13 cellular contexts compared by ENCODE assay signal in the genomic region with DNA sequence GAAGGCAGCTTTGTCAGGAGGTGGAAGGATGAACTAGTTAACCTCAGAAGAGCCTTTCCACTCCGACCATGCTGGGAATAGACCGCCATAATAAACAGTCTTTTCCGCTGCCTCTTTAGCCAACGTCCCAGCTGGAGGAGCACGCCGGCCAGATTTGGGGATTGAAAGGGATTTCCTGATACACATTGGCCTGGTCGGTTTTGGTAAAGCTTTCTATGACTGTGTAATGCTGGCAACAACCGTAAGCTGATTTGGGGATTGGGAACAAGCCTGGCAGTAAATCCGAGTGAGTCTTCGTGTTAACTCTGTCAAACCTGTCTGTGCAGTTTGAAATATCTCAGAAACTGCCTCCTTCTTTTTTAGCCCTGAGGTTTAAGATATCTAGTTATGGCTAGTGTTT.
DNase-seq lines count a peak whose midpoint lies in the region; ATAC-seq and TF ChIP-seq lines count a peak whose summit lies in the region.
"Had no signal": no experiment of that assay in that cellular context is flagged by ENCODE, and none has a peak within 500 bp of the region (broad histone marks: within the 10 kb centered on the region; RNA-seq: fewer than 3 reads in every experiment).

No MANE protein-coding gene starts in this region.

- peaks cover 95% of the 10 kb centered on the region for H3K36me3 Mint-ChIP-seq in activated CD8-positive, alpha-beta T cell treated with anti-CD3 and anti-CD28 coated beads for 36 hours (ENCODE audit: low read depth)

- no peaks in the 10 kb centered on the region for H3K9me2 ChIP-seq in DOHH2 (replicated peaks; ENCODE audit: control insufficient read depth, low read length)

- H3K9me3 ChIP-seq in DOHH2 (ENCODE audit: control insufficient read depth, insufficient read depth, low read length), result no peaks in the 10 kb centered on the region
- no peaks in the 10 kb centered on the region for H3K9me3 ChIP-seq in heart left ventricle
- no peaks in the 10 kb centered on the region for H3K9me3 ChIP-seq in sigmoid colon
- no peaks in the 10 kb centered on the region for H3K9me3 ChIP-seq in ascending aorta

- H3K4me1 Mint-ChIP-seq in activated CD8-positive, alpha-beta T cell treated with anti-CD3 and anti-CD28 coated beads for 36 hours (ENCODE audit: low read depth), result peaks cover 14% of the 10 kb centered on the region

- H3K79me2 ChIP-seq in DOHH2 (ENCODE audit: control insufficient read depth, low read length), result peaks cover 70% of the 10 kb centered on the region

- peaks cover 27% of the 10 kb centered on the region for H3F3A ChIP-seq in DOHH2 (ENCODE audit: control insufficient read depth, insufficient read depth)

- H3K9me3 Mint-ChIP-seq in activated CD8-positive, alpha-beta T cell treated with anti-CD3 and anti-CD28 coated beads for 36 hours, result no peaks in the 10 kb centered on the region
- H3K9me3 Mint-ChIP-seq: activated B cell treated with CpG ODN at 0.5 μM for 24 hours had no signal

- ATAC-seq in activated CD8-positive, alpha-beta T cell treated with anti-CD3 and anti-CD28 coated beads for 36 hours, result no peak
- ATAC-seq in heart left ventricle (peak; percentile 16 to 82 (median 66)), HG03280 (IDR thresholded peaks at IDR 0.05; ENCODE audit: unreplicated experiment) (no peak), GM19397 (IDR thresholded peaks at IDR 0.05; ENCODE audit: unreplicated experiment) (no peak)

- H3K36me3 ChIP-seq in DOHH2 (ENCODE audit: control insufficient read depth, low read length) (peaks cover 25% of the 10 kb centered on the region), heart left ventricle (no peaks in the 10 kb centered on the region), sigmoid colon (no peaks in the 10 kb centered on the region), ascending aorta (no peaks in the 10 kb centered on the region)

- CTCF ChIA-PET in activated CD8-positive, alpha-beta T cell treated with anti-CD3 and anti-CD28 coated beads for 36 hours (lab: Charles Lee), result interaction anchor here (0.9 to 2.9 kb wide), 3 partner anchors 23 to 53 kb away, joined by 3 to 9 read pairs (median 3); no protein-coding TSS in a partner anchor

- no peak for TF ChIP-seq EP300 in sigmoid colon (IDR thresholded peaks at IDR 0.05)

- no peaks in the 10 kb centered on the region for H3K27me3 Mint-ChIP-seq in activated CD8-positive, alpha-beta T cell treated with anti-CD3 and anti-CD28 coated beads for 36 hours
- H3K27me3 Mint-ChIP-seq: activated B cell treated with CpG ODN at 0.5 μM for 24 hours had no signal

- no peak for DNase-seq in activated CD8-positive, alpha-beta T cell treated with anti-CD3 and anti-CD28 coated beads for 36 hours
- DNase-seq in heart left ventricle (peak in 4 of 5 donors; percentile 39 to 65 (median 50)), sigmoid colon (peak; percentile 68), cortex of kidney (lab: John Stamatoyannopoulos, UW) (no peak), ascending aorta (ENCODE audit: low spot score in 2 of 2) (no peak)
- DNase-seq: activated B cell treated with CpG ODN at 0.5 μM for 24 hours, DMS53, NCI-H510A treated with DMSO at 0.1 percent for 48 hours, SHP77 had no signal

- peak overlapping the region; percentile 7; the same call in 1 of the 2 replicates for H3K4me2 ChIP-seq in DOHH2 (ENCODE audit: low read length)

- POLR2A ChIA-PET in activated CD8-positive, alpha-beta T cell treated with anti-CD3 and anti-CD28 coated beads for 36 hours (lab: Charles Lee), result interaction anchor here (0.7 to 33.3 kb wide), 12 partner anchors 4 to 778 kb away, joined by 3 to 1006 read pairs (median 4); no protein-coding TSS in a partner anchor

- H3K27me3 ChIP-seq in DOHH2 (ENCODE audit: control insufficient read depth, low read length) (no peaks in the 10 kb centered on the region), heart left ventricle (no peaks in the 10 kb centered on the region), sigmoid colon (no peaks in the 10 kb centered on the region), ascending aorta (no peaks in the 10 kb centered on the region)

- peak overlapping the region; percentile 82 for H3K4me3 Mint-ChIP-seq in activated CD8-positive, alpha-beta T cell treated with anti-CD3 and anti-CD28 coated beads for 36 hours
- H3K4me3 Mint-ChIP-seq: activated B cell treated with CpG ODN at 0.5 μM for 24 hours had no signal

- H4K20me1 ChIP-seq in DOHH2 (ENCODE audit: control insufficient read depth, insufficient read depth, low read depth, low read length), result no peaks in the 10 kb centered on the region

- TF ChIP-seq POLR2A in heart left ventricle (IDR thresholded peaks at IDR 0.05) (no peak), sigmoid colon (IDR thresholded peaks at IDR 0.05) (no peak)

- intact Hi-C loops in activated CD8-positive, alpha-beta T cell treated with anti-CD3 and anti-CD28 coated beads for 36 hours (cut with micrococcal nuclease), result no loop called here
- intact Hi-C loops in heart left ventricle (cut with DNase I) (no loop called here), sigmoid colon (cut with DNase I) (no loop called here), ascending aorta (cut with DNase I) (loop anchor here (1.0 kb wide), 1 partner anchor 33 kb away; no protein-coding TSS in a partner anchor)

- H3K4me1 ChIP-seq in DOHH2 (ENCODE audit: control insufficient read depth, low read length) (peaks cover 93% of the 10 kb centered on the region), heart left ventricle (peaks cover 0 to 23% (median 0%) of the 10 kb centered on the region in 12 donors), sigmoid colon (peaks cover 0 to 16% (median 4%) of the 10 kb centered on the region in 4 donors), ascending aorta (peaks cover 0 to 6% of the 10 kb centered on the region in 2 donors)

- H3K4me3 ChIP-seq in DOHH2 (ENCODE audit: low read length), result no peak overlapping the region
- peak overlapping the region in 1 of 12 donors; percentile 35 for H3K4me3 ChIP-seq in heart left ventricle
- H3K4me3 ChIP-seq in sigmoid colon, result no peak overlapping the region
- H3K4me3 ChIP-seq in ascending aorta, result no peak overlapping the region

- WGBS in heart left ventricle, 4 donors, result 75 to 82% (median 79%) methylated on average over 10 of the region's 10 CpGs
- WGBS in sigmoid colon, 2 donors, result 70 to 72% methylated on average over 10 of the region's 10 CpGs

- TF ChIP-seq CTCF in DOHH2 (IDR thresholded peaks at IDR 0.05; ENCODE audit: low read depth, low read length, poor library complexity, severe bottlenecking) (no peak), heart left ventricle (IDR thresholded peaks at IDR 0.05) (no peak), sigmoid colon (IDR thresholded peaks at IDR 0.05) (no peak), ascending aorta (IDR thresholded peaks at IDR 0.05) (no peak)
- no peak for TF ChIP-seq CTCF in activated CD8-positive, alpha-beta T cell treated with anti-CD3 and anti-CD28 coated beads for 36 hours (IDR thresholded peaks at IDR 0.05)

- H3K27ac Mint-ChIP-seq in activated CD8-positive, alpha-beta T cell treated with anti-CD3 and anti-CD28 coated beads for 36 hours, result peak overlapping the region; percentile 92
- H3K27ac Mint-ChIP-seq: activated B cell treated with CpG ODN at 0.5 μM for 24 hours had no signal

- H3K27ac ChIP-seq in DOHH2 (ENCODE audit: low read depth, low read length) (no peak overlapping the region), heart left ventricle (peak overlapping the region in 4 of 12 donors; percentile 0 to 74 (median 30)), sigmoid colon (peak overlapping the region in 2 of 4 donors; percentile 21 to 39), ascending aorta (peak overlapping the region in 1 of 2 donors; percentile 55)
- H3K27ac ChIP-seq: HL-60 had no signal

Comparison
In these comparisons a context has a peak if more than half of its experiments do, and no peak if none do; other contexts are left out.
1. ATAC-seq: peak in heart left ventricle (4 of 4); none in activated CD8-positive, alpha-beta T cell treated with anti-CD3 and anti-CD28 coated beads for 36 hours (single experiment), HG03280 (single experiment) and GM19397 (single experiment).
2. DNase-seq: peak in heart left ventricle (4 of 5) and sigmoid colon (single experiment); none in activated CD8-positive, alpha-beta T cell treated with anti-CD3 and anti-CD28 coated beads for 36 hours (single experiment), cortex of kidney (single experiment) and ascending aorta (0 of 2).